In genomic region chr17:2795412-2796163, GRCh38 we compare ENCODE assay signal across 9 cellular contexts. TPM values are rescaled to one million over a fixed set of nuclear protein-coding genes. Genes with fewer than 3 reads are reported as not detected.
DNase-seq lines count a peak whose midpoint lies in the region; ATAC-seq and FAIRE-seq lines count a peak whose summit lies in the region.
"Had no signal": no experiment of that assay in that cellular context is flagged by ENCODE, and none has a peak within 500 bp of the region (broad histone marks: within the 10 kb centered on the region; RNA-seq: fewer than 3 reads in every experiment).

No MANE protein-coding gene starts in this region.

- peak overlapping the region; percentile 60 for H3K27ac Mint-ChIP-seq in T-helper 2 cell treated with Interferon-gamma antibody and Interleukin-4, amounts not matched to agents 5 μg/mL and 100 μg/mL, for 36 hours
- peak overlapping the region; percentile 50 for H3K27ac Mint-ChIP-seq in central memory CD8-positive, alpha-beta T cell (ENCODE audit: low read depth)

- H3K9me3 ChIP-seq in trophoblast cell (ENCODE audit: insufficient read depth, low read depth, low read length) (peaks cover 7% of the 10 kb centered on the region), Karpas-422 (ENCODE audit: low read length) (no peaks in the 10 kb centered on the region)

- no peak overlapping the region for H3K4ac ChIP-seq in trophoblast cell (ENCODE audit: low read depth, low read length)

- H3K23ac ChIP-seq in trophoblast cell (ENCODE audit: low read length) = no peak overlapping the region

- H2BK5ac ChIP-seq in trophoblast cell (ENCODE audit: low read depth, low read length, poor library complexity) = no peak overlapping the region

- H3K4me3 ChIP-seq in trophoblast cell (ENCODE audit: low read depth, low read length) (peak overlapping the region; percentile 8), Karpas-422 (ENCODE audit: low read length) (no peak overlapping the region)

- peaks cover 40% of the 10 kb centered on the region for H3K36me3 Mint-ChIP-seq in T-helper 2 cell treated with Interferon-gamma antibody and Interleukin-4, amounts not matched to agents 5 μg/mL and 100 μg/mL, for 36 hours (ENCODE audit: low read depth)
- peaks cover 31% of the 10 kb centered on the region for H3K36me3 Mint-ChIP-seq in central memory CD8-positive, alpha-beta T cell (ENCODE audit: insufficient read depth)

- no peak overlapping the region for H2BK12ac ChIP-seq in trophoblast cell (ENCODE audit: low read length)

- no peak overlapping the region for H3K9ac ChIP-seq in trophoblast cell (ENCODE audit: low read length)
- no peak overlapping the region for H3K9ac ChIP-seq in Karpas-422 (ENCODE audit: low read length)

- H3K36me3 ChIP-seq in trophoblast cell (ENCODE audit: control insufficient read depth in 1 of 2, insufficient read depth in 2 of 2, low read length in 2 of 2) (no peaks in the 10 kb centered on the region), Karpas-422 (ENCODE audit: insufficient read depth, low read length) (no peaks in the 10 kb centered on the region)

- H3K27ac ChIP-seq in trophoblast cell (ENCODE audit: low read depth, low read length) (no peak overlapping the region), Karpas-422 (ENCODE audit: low read length) (no peak overlapping the region)

- no peaks in the 10 kb centered on the region for H3K79me1 ChIP-seq in trophoblast cell (ENCODE audit: low read length)

- H4K20me1 ChIP-seq in Karpas-422 (ENCODE audit: insufficient read depth, low read depth, low read length) = no peaks in the 10 kb centered on the region

- no peak overlapping the region for H4K91ac ChIP-seq in trophoblast cell (ENCODE audit: low read depth, low read length)

- H3K27me3 ChIP-seq in trophoblast cell (ENCODE audit: insufficient read depth, low read length) (no peaks in the 10 kb centered on the region), Karpas-422 (ENCODE audit: low read length) (no peaks in the 10 kb centered on the region)

- H3K27me3 Mint-ChIP-seq in T-helper 2 cell treated with Interferon-gamma antibody and Interleukin-4, amounts not matched to agents 5 μg/mL and 100 μg/mL, for 36 hours (ENCODE audit: low read depth) = peaks cover 22% of the 10 kb centered on the region
- H3K27me3 Mint-ChIP-seq in central memory CD8-positive, alpha-beta T cell = no peaks in the 10 kb centered on the region

- DNase-seq in T-helper 2 cell treated with Interferon-gamma antibody and Interleukin-4, amounts not matched to agents 5 μg/mL and 100 μg/mL, for 36 hours (ENCODE audit: low spot score) = no peak
- DNase-seq in T-helper 2 cell (no peak), HTR-8/SVneo (ENCODE audit: insufficient read length, low spot score) (no peak), trophoblast cell (no peak), Karpas-422 (no peak), GM19239 (ENCODE audit: insufficient read length, low spot score) (no peak)
- no peak for DNase-seq in central memory CD8-positive, alpha-beta T cell (ENCODE audit: low spot score in 2 of 2)

- H2AFZ ChIP-seq in trophoblast cell (ENCODE audit: insufficient read depth, low read length, poor library complexity) = no peak overlapping the region
- no peak overlapping the region for H2AFZ ChIP-seq in Karpas-422 (ENCODE audit: low read length)

- H3K4me2 ChIP-seq in trophoblast cell (ENCODE audit: low read length) (no peak overlapping the region), Karpas-422 (ENCODE audit: low read depth, low read length, poor library complexity, severe bottlenecking) (no peak overlapping the region)

- FAIRE-seq in HTR-8/SVneo (lab: Jason Lieb, UNC) (peak; percentile 91), GM19239 (lab: Jason Lieb, UNC) (no peak)
- FAIRE-seq: A204.1 had no signal

- H3K14ac ChIP-seq in trophoblast cell (ENCODE audit: low read length) = no peak overlapping the region

- H2BK120ac ChIP-seq in trophoblast cell (ENCODE audit: insufficient read depth, low read length, poor library complexity) = no peak overlapping the region

- H3K9me3 Mint-ChIP-seq in T-helper 2 cell treated with Interferon-gamma antibody and Interleukin-4, amounts not matched to agents 5 μg/mL and 100 μg/mL, for 36 hours = no peaks in the 10 kb centered on the region
- H3K9me3 Mint-ChIP-seq in central memory CD8-positive, alpha-beta T cell = no peaks in the 10 kb centered on the region

- H3K9me2 ChIP-seq in Karpas-422 (replicated peaks; ENCODE audit: insufficient read depth, low read length) = no peaks in the 10 kb centered on the region

- no peaks in the 10 kb centered on the region for H3K4me1 ChIP-seq in trophoblast cell (ENCODE audit: control insufficient read depth in 1 of 2, insufficient read depth in 2 of 2, low read length in 2 of 2)
- no peaks in the 10 kb centered on the region for H3K4me1 ChIP-seq in Karpas-422 (ENCODE audit: low read length)

- no peaks in the 10 kb centered on the region for H3K79me2 ChIP-seq in trophoblast cell (ENCODE audit: control insufficient read depth, insufficient read depth, low read length, poor library complexity)
- H3K79me2 ChIP-seq in Karpas-422 (ENCODE audit: low read length) = no peaks in the 10 kb centered on the region

- no CpG with 5 or more reads among the region's 30 CpGs for WGBS in trophoblast cell (ENCODE audit: extremely low coverage, insufficient coverage, insufficient read length)

- no peak overlapping the region for H4K8ac ChIP-seq in trophoblast cell (ENCODE audit: low read depth, low read length)

- no peak for ATAC-seq in central memory CD8-positive, alpha-beta T cell (replicated peaks; ENCODE audit: extremely low read depth, poor library complexity, severe bottlenecking)
- ATAC-seq in GM18498 (IDR thresholded peaks at IDR 0.05; ENCODE audit: unreplicated experiment) = no peak

- no peak overlapping the region for H4K12ac ChIP-seq in trophoblast cell (ENCODE audit: low read depth, low read length)

- H3K18ac ChIP-seq in trophoblast cell (ENCODE audit: low read length) = no peak overlapping the region

- no peak overlapping the region for H2AK5ac ChIP-seq in trophoblast cell (ENCODE audit: low read length)

- H3K4me3 Mint-ChIP-seq in T-helper 2 cell treated with Interferon-gamma antibody and Interleukin-4, amounts not matched to agents 5 μg/mL and 100 μg/mL, for 36 hours = peak overlapping the region; percentile 91
- peak overlapping the region; percentile 88 for H3K4me3 Mint-ChIP-seq in central memory CD8-positive, alpha-beta T cell

- H3K4me1 Mint-ChIP-seq in T-helper 2 cell treated with Interferon-gamma antibody and Interleukin-4, amounts not matched to agents 5 μg/mL and 100 μg/mL, for 36 hours (ENCODE audit: low read depth) = peaks cover 72% of the 10 kb centered on the region
- peaks cover 95% of the 10 kb centered on the region for H3K4me1 Mint-ChIP-seq in central memory CD8-positive, alpha-beta T cell

RNA-seq across cellular contexts. Expression of gene RAP1GAP2, which starts 0.7 kb away (rescaled TPM):
- 9.9 and 11.1 TPM in 2 replicates for polyA plus RNA-seq in trophoblast cell (2013)
- 6.0 and 11.7 TPM in 2 replicates for total RNA-seq in Karpas-422 (2014; rRNA removed; shearing (Covaris generic); ENCODE audit: low replicate concordance)

RNA-seq across cellular contexts. Expression of gene CCDC92B, which starts 46.1 kb away (rescaled TPM):
- polyA plus RNA-seq in trophoblast cell (2013) = 0.08 TPM in 2 replicates
- total RNA-seq in Karpas-422 (2014; rRNA removed; shearing (Covaris generic); ENCODE audit: low replicate concordance) = not detected in 2 replicates
